Comparison of ENCODE assay signal across 1 cellular context in the genomic region with DNA sequence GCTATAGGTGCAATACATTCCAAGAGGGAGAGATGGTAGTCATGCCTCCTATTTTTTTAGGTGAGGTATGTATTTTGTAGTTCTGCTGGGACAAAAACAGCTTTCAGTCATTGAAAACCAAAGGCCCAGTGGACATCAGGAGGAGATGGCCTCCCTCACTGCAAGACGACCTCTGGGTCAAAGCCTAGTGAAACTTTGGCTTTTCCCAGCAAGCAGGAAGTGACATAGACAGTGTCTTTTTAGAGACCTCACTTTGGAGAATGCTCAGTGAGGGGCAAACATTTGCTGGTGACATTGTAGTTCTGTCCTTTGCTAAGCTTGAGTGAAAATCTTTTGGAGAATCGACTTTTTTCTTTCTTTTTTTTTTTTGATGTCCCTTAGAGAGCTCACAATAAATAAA.
TF ChIP-seq lines count a peak whose summit lies in the region.

No MANE protein-coding gene starts in this region.

TF ChIP-seq in endothelial cell of umbilical vein, 7 proteins besides CTCF, POLR2A, EP300 and RAD21 (continued from another document):
- TF ChIP-seq POLR2AphosphoS5 (IDR thresholded peaks at IDR 0.05; ENCODE audit: insufficient read depth, low read depth, low read length) (no peak), MYC (IDR thresholded peaks at IDR 0.05; ENCODE audit: low read depth, low read length) (no peak), EZH2 (IDR thresholded peaks at IDR 0.05; ENCODE audit: borderline replicate concordance, low read depth, low read length, severe bottlenecking) (no peak), JUN (IDR thresholded peaks at IDR 0.05; ENCODE audit: borderline replicate concordance, insufficient read depth, insufficient read length, low read depth) (no peak), FOS (IDR thresholded peaks at IDR 0.05; ENCODE audit: borderline replicate concordance, insufficient read depth, low read length) (no peak), GATA2 (IDR thresholded peaks at IDR 0.05; ENCODE audit: insufficient read depth, insufficient read length, low read depth, low read length) (no peak)
